In the genomic region with DNA sequence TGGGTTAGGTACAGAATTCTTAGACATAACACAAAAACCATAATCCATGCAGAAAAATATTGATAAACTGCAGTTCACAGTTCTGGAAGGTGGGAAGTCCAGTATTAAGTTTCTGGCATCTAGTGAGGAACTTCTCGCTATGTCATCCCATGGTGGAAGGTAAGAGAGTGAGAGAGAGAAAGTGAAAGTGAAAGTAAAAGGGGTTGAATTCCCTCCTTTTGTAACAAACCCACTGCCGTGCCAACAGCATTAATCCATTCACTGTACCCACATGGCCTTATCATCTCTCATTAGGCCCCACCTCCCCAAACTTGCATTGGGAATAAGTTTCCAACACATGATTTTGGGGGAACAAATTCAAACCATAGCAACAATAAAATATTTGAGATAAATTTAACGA, we compare ENCODE assay signal across 1 cellular context.
TF ChIP-seq lines count a peak whose summit lies in the region.

No MANE protein-coding gene starts in this region.

TF ChIP-seq in GM23338, 12 proteins besides CTCF, POLR2A, EP300 and RAD21 (continued from another document):
- TF ChIP-seq ZNF462 (CRISPR knock-in tag; IDR thresholded peaks at IDR 0.05) = no peak
- TF ChIP-seq JUNB (IDR thresholded peaks at IDR 0.05; ENCODE audit: unreplicated experiment) = no peak
- TF ChIP-seq CREB1 (CRISPR knock-in tag; IDR thresholded peaks at IDR 0.05; ENCODE audit: low read depth) = no peak
- no peak for TF ChIP-seq NANOG (IDR thresholded peaks at IDR 0.05; ENCODE audit: borderline replicate concordance)
- no peak for TF ChIP-seq EZH2phosphoT487 (IDR thresholded peaks at IDR 0.05; ENCODE audit: unreplicated experiment)
- no peak for TF ChIP-seq ETS1 (IDR thresholded peaks at IDR 0.05)
- TF ChIP-seq ZNF331 (CRISPR knock-in tag; IDR thresholded peaks at IDR 0.05; ENCODE audit: low read depth) = no peak
- no peak for TF ChIP-seq EZH2 (IDR thresholded peaks at IDR 0.05; ENCODE audit: low read depth, unreplicated experiment)
- no peak for TF ChIP-seq STAT1 (IDR thresholded peaks at IDR 0.05; ENCODE audit: unreplicated experiment)
- no peak for TF ChIP-seq POLR2AphosphoS5 (IDR thresholded peaks at IDR 0.05; ENCODE audit: low read depth)
